12 cellular contexts compared by ENCODE assay signal in the genomic region with DNA sequence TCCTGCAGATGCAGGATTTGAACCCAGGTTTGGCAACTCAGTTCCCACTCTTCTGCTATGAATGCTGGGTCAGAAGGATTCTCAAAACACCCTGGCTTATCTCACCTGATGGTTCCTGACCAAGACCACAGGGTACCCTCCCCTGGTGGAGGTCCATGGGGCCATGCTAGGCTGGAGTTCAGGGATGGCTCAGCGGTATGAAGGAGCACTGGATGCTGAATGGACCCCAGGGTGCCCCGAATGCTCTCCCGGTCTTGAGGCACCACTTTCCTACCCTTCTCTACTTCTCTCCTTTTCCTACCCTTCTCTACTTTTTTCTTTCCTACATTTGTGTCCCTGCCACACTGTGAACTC. TPM values are rescaled to one million over a fixed set of nuclear protein-coding genes. Genes with fewer than 3 reads are reported as not detected.
DNase-seq lines count a peak whose midpoint lies in the region; ATAC-seq and TF ChIP-seq lines count a peak whose summit lies in the region.
"Had no signal": no experiment of that assay in that cellular context is flagged by ENCODE, and none has a peak within 500 bp of the region (broad histone marks: within the 10 kb centered on the region; RNA-seq: fewer than 3 reads in every experiment).

No MANE protein-coding gene starts in this region.

- no peak overlapping the region for H3K4me2 ChIP-seq in mammary epithelial cell (ENCODE audit: insufficient read depth, low read depth, low read length)

- no peak for ATAC-seq in activated CD8-positive, alpha-beta T cell treated with anti-CD3 and anti-CD28 coated beads for 36 hours
- ATAC-seq: heart right ventricle, Panc1 had no signal

- H3K9ac ChIP-seq in mammary epithelial cell (ENCODE audit: insufficient read depth, low read length), result no peak overlapping the region

- TF ChIP-seq CTCF in MCF 10A (IDR thresholded peaks at IDR 0.05; ENCODE audit: unreplicated experiment) (no peak), mammary epithelial cell (conservative IDR thresholded peaks at IDR 0.05 in 1 of 2, IDR thresholded peaks at IDR 0.05 in 1 of 2; ENCODE audit: extremely low read depth in 1 of 2, insufficient read depth in 1 of 2, low read depth in 1 of 2, low read length in 2 of 2) (no peak), vagina (IDR thresholded peaks at IDR 0.05) (no peak), testis (IDR thresholded peaks at IDR 0.05) (no peak)
- TF ChIP-seq CTCF in activated CD8-positive, alpha-beta T cell treated with anti-CD3 and anti-CD28 coated beads for 36 hours (IDR thresholded peaks at IDR 0.05), result no peak

- WGBS in mammary epithelial cell (ENCODE audit: low coverage, missing lambda C conversion rate), result 100% methylated on average over 3 of the region's 3 CpGs
- WGBS in testis, 2 donors, result 79 to 80% methylated on average over 3 of the region's 3 CpGs

- DNase-seq in MCF 10A (ENCODE audit: unreplicated experiment) (no peak), mammary epithelial cell (no peak), vagina (ENCODE audit: extremely low spot score in 2 of 2) (no peak), testis (no peak), MV-4-11 (lab: John Stamatoyannopoulos, UW) (no peak), midbrain (lab: John Stamatoyannopoulos, UW) (no peak)
- DNase-seq in activated CD8-positive, alpha-beta T cell treated with anti-CD3 and anti-CD28 coated beads for 36 hours, result no peak
- DNase-seq: heart right ventricle, trophoblast cell had no signal

- H3K27me3 ChIP-seq in mammary epithelial cell (ENCODE audit: insufficient read depth, low read length) (no peaks in the 10 kb centered on the region), vagina (no peaks in the 10 kb centered on the region), testis (no peaks in the 10 kb centered on the region)

- H3K27ac ChIP-seq in mammary epithelial cell (ENCODE audit: insufficient read depth, low read depth, low read length) (no peak overlapping the region), vagina (peak overlapping the region; percentile 71), testis (no peak overlapping the region)
- H3K27ac ChIP-seq: heart right ventricle had no signal

- peaks cover 37% of the 10 kb centered on the region for H3K36me3 Mint-ChIP-seq in MCF 10A (ENCODE audit: insufficient read depth, unreplicated experiment)
- H3K36me3 Mint-ChIP-seq in activated CD8-positive, alpha-beta T cell treated with anti-CD3 and anti-CD28 coated beads for 36 hours (ENCODE audit: low read depth), result no peaks in the 10 kb centered on the region

- BruUV-seq in MCF 10A (replicated peaks; lab: Mats Ljungman, UMichigan) (no TSS peak), mammary epithelial cell (replicated peaks; lab: Mats Ljungman, UMichigan) (no TSS peak)

- H3K27ac Mint-ChIP-seq in MCF 10A (ENCODE audit: low read depth, unreplicated experiment), result no peak overlapping the region
- no peak overlapping the region for H3K27ac Mint-ChIP-seq in activated CD8-positive, alpha-beta T cell treated with anti-CD3 and anti-CD28 coated beads for 36 hours

- H3K4me3 ChIP-seq in mammary epithelial cell (replicated peaks in 1 of 3; ENCODE audit: insufficient read depth in 1 of 3, low read depth in 2 of 3, low read length in 3 of 3) (no peak overlapping the region), iPS-18c (ENCODE audit: insufficient read depth, low read depth, low read length) (peak overlapping the region; percentile 40; the same call in 1 of the 2 replicates), vagina (no peak overlapping the region), testis (no peak overlapping the region)

- CTCF ChIA-PET in MCF 10A (lab: Yijun Ruan, JAX) (interaction anchor here (0.6 to 0.9 kb wide), 2 partner anchors 110 to 112 kb away, joined by 3 to 5 read pairs; no protein-coding TSS in a partner anchor), mammary epithelial cell (lab: Charles Lee; ENCODE audit: low non-redundant PET) (interaction anchor here (0.6 kb wide), 1 partner anchor 40 kb away, joined by 3 read pairs; no protein-coding TSS in a partner anchor)
- CTCF ChIA-PET in activated CD8-positive, alpha-beta T cell treated with anti-CD3 and anti-CD28 coated beads for 36 hours (lab: Charles Lee), result interaction anchor here (0.9 to 1.2 kb wide), 2 partner anchors 92 to 109 kb away, joined by 3 read pairs; no protein-coding TSS in a partner anchor

- no peaks in the 10 kb centered on the region for H4K20me1 ChIP-seq in mammary epithelial cell (ENCODE audit: insufficient read depth, low read length)

- H3K9me3 ChIP-seq in mammary epithelial cell (replicated peaks; ENCODE audit: insufficient read depth, low read length), result no peaks in the 10 kb centered on the region
- no peaks in the 10 kb centered on the region for H3K9me3 ChIP-seq in iPS-18c (ENCODE audit: control insufficient read depth, insufficient read depth, low read length)
- H3K9me3 ChIP-seq in vagina, result no peaks in the 10 kb centered on the region
- no peaks in the 10 kb centered on the region for H3K9me3 ChIP-seq in testis
- H3K9me3 ChIP-seq: heart right ventricle had no signal

- peak overlapping the region; percentile 60 for H3K4me3 Mint-ChIP-seq in MCF 10A (ENCODE audit: unreplicated experiment)
- H3K4me3 Mint-ChIP-seq in activated CD8-positive, alpha-beta T cell treated with anti-CD3 and anti-CD28 coated beads for 36 hours, result peak overlapping the region; percentile 20

- TF ChIP-seq POLR2A in vagina (IDR thresholded peaks at IDR 0.05), result no peak
- no peak for TF ChIP-seq POLR2A in testis (IDR thresholded peaks at IDR 0.05)

- H3K4me1 ChIP-seq in mammary epithelial cell (ENCODE audit: insufficient read depth, low read length) (peaks cover 6% of the 10 kb centered on the region), vagina (peaks cover 30% of the 10 kb centered on the region), testis (peaks cover 6% of the 10 kb centered on the region)

- H2AFZ ChIP-seq in mammary epithelial cell (ENCODE audit: low read depth, low read length), result no peak overlapping the region

- no peaks in the 10 kb centered on the region for H3K9me3 Mint-ChIP-seq in MCF 10A (ENCODE audit: unreplicated experiment)
- H3K9me3 Mint-ChIP-seq in activated CD8-positive, alpha-beta T cell treated with anti-CD3 and anti-CD28 coated beads for 36 hours, result no peaks in the 10 kb centered on the region

- no peaks in the 10 kb centered on the region for H3K79me2 ChIP-seq in mammary epithelial cell (ENCODE audit: insufficient read depth, low read length)

- H3K27me3 Mint-ChIP-seq in MCF 10A (ENCODE audit: insufficient read depth, unreplicated experiment), result no peaks in the 10 kb centered on the region
- H3K27me3 Mint-ChIP-seq in activated CD8-positive, alpha-beta T cell treated with anti-CD3 and anti-CD28 coated beads for 36 hours, result peaks cover 11% of the 10 kb centered on the region

- in situ Hi-C loops in mammary epithelial cell (cut with MboI; ENCODE audit: low sequenced_read_pairs in 2 of 2), result no loop called here

- intact Hi-C loops in MCF 10A (cut with micrococcal nuclease), result loop anchor here (1.0 kb wide), 1 partner anchor 111 kb away; no protein-coding TSS in a partner anchor
- intact Hi-C loops in mammary epithelial cell (cut with micrococcal nuclease), result no loop called here
- intact Hi-C loops in activated CD8-positive, alpha-beta T cell treated with anti-CD3 and anti-CD28 coated beads for 36 hours (cut with micrococcal nuclease), result no loop called here
- intact Hi-C loops in vagina (cut with DNase I), result loop anchor here (5.0 kb wide), 1 partner anchor 33 kb away; no protein-coding TSS in a partner anchor
- intact Hi-C loops in testis (cut with DNase I; ENCODE audit: low total_unique reads), result no loop called here

- H3K36me3 ChIP-seq in mammary epithelial cell (ENCODE audit: insufficient read depth, low read length) (no peaks in the 10 kb centered on the region), vagina (peaks cover 0 to 5% of the 10 kb centered on the region in 2 donors), testis (ENCODE audit: low read depth, missing control alignments) (no peaks in the 10 kb centered on the region)
- H3K36me3 ChIP-seq: heart right ventricle had no signal

- H3K4me1 Mint-ChIP-seq in MCF 10A (ENCODE audit: insufficient read depth, unreplicated experiment), result peaks cover 10% of the 10 kb centered on the region
- H3K4me1 Mint-ChIP-seq in activated CD8-positive, alpha-beta T cell treated with anti-CD3 and anti-CD28 coated beads for 36 hours (ENCODE audit: low read depth), result no peaks in the 10 kb centered on the region

- POLR2A ChIA-PET in MCF 10A (lab: Yijun Ruan, JAX), result interaction anchor here (0.7 to 7.3 kb wide), 6 partner anchors 25 to 444 kb away, joined by 3 to 70 read pairs (median 4); partner anchors contain the start of genes CDCA4 and GPR132
- POLR2A ChIA-PET in activated CD8-positive, alpha-beta T cell treated with anti-CD3 and anti-CD28 coated beads for 36 hours (lab: Charles Lee), result interaction anchor here (0.6 kb wide), 1 partner anchor 12 kb away, joined by 3 read pairs; no protein-coding TSS in a partner anchor

- dilution Hi-C loops in mammary epithelial cell (cut with HindIII; ENCODE audit: low sequenced_read_pairs), result no loop called here

RNA-seq across cellular contexts. Expression of gene PLD4, which starts 9.7 kb away (rescaled TPM):
- total RNA-seq in MCF 10A (2022) (not detected in 2 replicates), mammary epithelial cell (under 1 TPM in 1 of 2 donors, not detected in 1; 0.09 TPM), vagina (not detected), testis (1 to 10 TPM; 1.1 to 1.7 TPM)
- polyA plus RNA-seq in mammary epithelial cell (0.01 TPM), testis (ENCODE audit: insufficient read depth, low read depth, low replicate concordance) (1.2 TPM)
- polyA minus RNA-seq in mammary epithelial cell, result not detected
- not detected for total RNA-seq in activated CD8-positive, alpha-beta T cell treated with anti-CD3 and anti-CD28 coated beads for 36 hours
- total RNA-seq: dermis microvascular lymphatic vessel endothelial cell had no signal

RNA-seq across cellular contexts. Expression of gene AHNAK2, which starts 43.8 kb away (rescaled TPM):
- total RNA-seq in MCF 10A (2022), result 218 and 286 TPM in 2 replicates
- 100 to 1,000 TPM; 110 to 302 TPM for total RNA-seq in mammary epithelial cell
- 43.1 TPM for polyA plus RNA-seq in mammary epithelial cell
- polyA minus RNA-seq in mammary epithelial cell, result 327 TPM
- total RNA-seq in activated CD8-positive, alpha-beta T cell treated with anti-CD3 and anti-CD28 coated beads for 36 hours, result under 1 TPM in 1 of 2 experiments, not detected in 1; 0.02 TPM
- 180 TPM for total RNA-seq in vagina
- 10 to 100 TPM; 10.8 to 12.8 TPM for total RNA-seq in testis
- polyA plus RNA-seq in testis (ENCODE audit: insufficient read depth, low read depth, low replicate concordance), result 15.1 TPM

RNA-seq across cellular contexts. Expression of gene CLBA1, which starts 51.2 kb away (rescaled TPM):
- 20.3 and 24.3 TPM in 2 replicates for total RNA-seq in MCF 10A (2022)
- total RNA-seq in mammary epithelial cell, result 10 to 100 TPM; 11.0 to 14.7 TPM
- 7.4 TPM for polyA plus RNA-seq in mammary epithelial cell
- 3.0 TPM for polyA minus RNA-seq in mammary epithelial cell
- under 1 TPM; 0.47 to 0.67 TPM for total RNA-seq in activated CD8-positive, alpha-beta T cell treated with anti-CD3 and anti-CD28 coated beads for 36 hours
- 4.7 TPM for total RNA-seq in vagina
- 10 to 100 TPM; 27.6 to 53.9 TPM for total RNA-seq in testis
- 47.6 TPM for polyA plus RNA-seq in testis (ENCODE audit: insufficient read depth, low read depth, low replicate concordance)

Comparison
In these comparisons a context has a peak if more than half of its experiments do, and no peak if none do; other contexts are left out.
1. intact Hi-C loops: an anchor here in MCF 10A (1.0 kb wide) and vagina (5.0 kb wide); none called in mammary epithelial cell, activated CD8-positive, alpha-beta T cell treated with anti-CD3 and anti-CD28 coated beads for 36 hours and testis.
2. RNA of gene AHNAK2, which starts 43.8 kb away (total RNA-seq): 110 to 302 TPM in mammary epithelial cell, 218 to 286 TPM in MCF 10A, 180 TPM in vagina (single experiment) and 10.8 to 12.8 TPM in testis; 0.02 TPM in activated CD8-positive, alpha-beta T cell treated with anti-CD3 and anti-CD28 coated beads for 36 hours; every median in the first group is over 10 times any median in the second.